In genomic region chr10:15660990-15661389, GRCh38 we compare ENCODE assay signal across 17 cellular contexts. TPM values are rescaled to one million over a fixed set of nuclear protein-coding genes. Genes with fewer than 3 reads are reported as not detected.
"Had no signal": no experiment of that assay in that cellular context is flagged by ENCODE, and none has a peak within 500 bp of the region (broad histone marks: within the 10 kb centered on the region; RNA-seq: fewer than 3 reads in every experiment).

No MANE protein-coding gene starts in this region.

- H3K27me3 Mint-ChIP-seq: activated B cell treated with CpG ODN at 0.5 μM for 24 hours had no signal

- ATAC-seq: lower lobe of right lung had no signal

- H3K4me1 ChIP-seq: esophagus squamous epithelium, lower lobe of right lung, tibial artery had no signal

- H3K27ac Mint-ChIP-seq: activated B cell treated with CpG ODN at 0.5 μM for 24 hours; activated CD4-positive, alpha-beta memory T cell treated with anti-CD3 and anti-CD28 coated beads for 36 hours; activated naive CD8-positive, alpha-beta T cell; activated T-helper 1 cell treated with anti-CD3 and anti-CD28 coated beads, Interleukin-12 subunit alpha, Interleukin-12 subunit beta, Interleukin-2, Interleukin-4 antibody, amounts not matched to agents 30 ng/mL and 10 ng/mL and 1 ng/mL, durations not matched to agents 14 hours and 24 hours and 36 hours; mesothelial cell of epicardium; nephron had no signal

- H3K27me3 ChIP-seq: esophagus squamous epithelium, tibial artery had no signal

- H3K4me3 Mint-ChIP-seq: activated B cell treated with CpG ODN at 0.5 μM for 24 hours; activated CD4-positive, alpha-beta memory T cell treated with anti-CD3 and anti-CD28 coated beads for 36 hours; activated naive CD8-positive, alpha-beta T cell; activated T-helper 1 cell treated with anti-CD3 and anti-CD28 coated beads, Interleukin-12 subunit alpha, Interleukin-12 subunit beta, Interleukin-2, Interleukin-4 antibody, amounts not matched to agents 30 ng/mL and 10 ng/mL and 1 ng/mL, durations not matched to agents 14 hours and 24 hours and 36 hours; mesothelial cell of epicardium; nephron had no signal

- H3K4me3 ChIP-seq: esophagus squamous epithelium, lower lobe of right lung, tibial artery had no signal

- H3K4me1 Mint-ChIP-seq: activated B cell treated with CpG ODN at 0.5 μM for 24 hours had no signal

- H3K9me3 ChIP-seq: esophagus squamous epithelium, lower lobe of right lung, tibial artery had no signal

- H3K27ac ChIP-seq: esophagus squamous epithelium, lower lobe of right lung had no signal

- H3K36me3 Mint-ChIP-seq: activated CD4-positive, alpha-beta memory T cell treated with anti-CD3 and anti-CD28 coated beads for 36 hours; activated naive CD8-positive, alpha-beta T cell had no signal

- H3K9me3 Mint-ChIP-seq: activated CD4-positive, alpha-beta memory T cell treated with anti-CD3 and anti-CD28 coated beads for 36 hours; activated T-helper 1 cell treated with anti-CD3 and anti-CD28 coated beads, Interleukin-12 subunit alpha, Interleukin-12 subunit beta, Interleukin-2, Interleukin-4 antibody, amounts not matched to agents 30 ng/mL and 10 ng/mL and 1 ng/mL, durations not matched to agents 14 hours and 24 hours and 36 hours; nephron had no signal

- H3K36me3 ChIP-seq: esophagus squamous epithelium, lower lobe of right lung had no signal

- DNase-seq: activated B cell treated with CpG ODN at 0.5 μM for 24 hours; activated CD4-positive, alpha-beta memory T cell treated with anti-CD3 and anti-CD28 coated beads for 36 hours; activated CD4-positive, alpha-beta T cell treated with anti-CD3 and anti-CD28 coated beads for 4 hours; activated gamma-delta T cell treated with Interleukin-2 at 50 U/mL for 16 hours; activated T-cell treated with anti-CD3 and anti-CD28 coated beads for 4 hours; cerebellar nuclear complex; effector memory CD4-positive, alpha-beta T cell; esophagus squamous epithelium; lower lobe of right lung; occipital lobe; posterior cingulate gyrus; stimulated activated naive CD4-positive, alpha-beta T cell treated with Interleukin-2 at 50 U/mL for 16 hours; tibial artery had no signal

RNA-seq across cellular contexts. Expression of gene ITGA8, which starts 58.7 kb away (rescaled TPM):
- total RNA-seq: activated B cell treated with CpG ODN at 0.5 μM for 24 hours; activated CD4-positive, alpha-beta memory T cell treated with anti-CD3 and anti-CD28 coated beads for 36 hours; activated T-helper 1 cell treated with anti-CD3 and anti-CD28 coated beads, Interleukin-12 subunit alpha, Interleukin-12 subunit beta, Interleukin-2, Interleukin-4 antibody, amounts not matched to agents 30 ng/mL and 10 ng/mL and 1 ng/mL, durations not matched to agents 14 hours and 24 hours and 36 hours had no signal
